Comparison of ENCODE assay signal across 8 cellular contexts in the genomic region with DNA sequence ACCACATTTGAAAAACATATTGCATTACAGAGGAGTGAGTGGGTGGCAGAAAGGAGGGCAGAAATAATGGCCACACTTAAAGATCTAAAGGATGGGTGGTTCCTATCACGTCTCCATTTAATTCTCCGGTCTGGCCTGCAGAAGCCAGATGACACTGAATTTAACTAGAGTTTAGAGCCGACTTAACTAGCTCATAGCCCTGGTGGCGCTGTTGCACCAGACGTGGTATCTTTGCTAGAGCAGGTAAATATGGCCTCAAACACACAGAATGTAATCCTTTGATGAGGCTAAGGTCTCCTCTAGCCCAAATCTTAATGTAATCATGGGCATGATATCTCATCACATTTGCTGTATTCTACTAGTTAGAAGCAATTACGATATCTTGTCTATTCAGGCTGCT. TPM values are rescaled to one million over a fixed set of nuclear protein-coding genes. Genes with fewer than 3 reads are reported as not detected.
DNase-seq lines count a peak whose midpoint lies in the region; ATAC-seq, FAIRE-seq and TF ChIP-seq lines count a peak whose summit lies in the region.

No MANE protein-coding gene starts in this region.

- no peaks in the 10 kb centered on the region for H3K4me1 ChIP-seq in GM12878 (ENCODE audit: control insufficient read depth, insufficient read depth, low read length)
- H3K4me1 ChIP-seq in HepG2 (ENCODE audit: insufficient read depth, low read length), result no peaks in the 10 kb centered on the region

- H3K4me3 ChIP-seq in GM12878, result no peak overlapping the region
- H3K4me3 ChIP-seq in HepG2 (replicated peaks in 1 of 3; ENCODE audit: insufficient read depth in 1 of 3, low read depth in 2 of 3, low read length in 3 of 3), result no peak overlapping the region

- SMC1A ChIA-PET in GM12878 (lab: Charles Lee; ENCODE audit: uncharacterized antibody, unreplicated experiment), result no interaction called here

- no peaks in the 10 kb centered on the region for H3K79me2 ChIP-seq in GM12878 (ENCODE audit: control insufficient read depth, insufficient read depth, low read length)
- H3K79me2 ChIP-seq in HepG2 (ENCODE audit: insufficient read depth, low read length), result no peaks in the 10 kb centered on the region

- FAIRE-seq in GM12878 (lab: Jason Lieb, UNC) (no peak), HepG2 (lab: Jason Lieb, UNC) (peak; percentile 92)

- H3K4me2 ChIP-seq in GM12878 (ENCODE audit: control insufficient read depth, insufficient read depth), result no peak overlapping the region
- no peak overlapping the region for H3K4me2 ChIP-seq in HepG2 (ENCODE audit: low read depth, low read length)

- POLR2A ChIA-PET in GM12878 (lab: Charles Lee), result no interaction called here
- POLR2A ChIA-PET in HepG2 (lab: Yijun Ruan, JAX), result no interaction called here

- intact Hi-C loops in GM12878 (cut with micrococcal nuclease; ENCODE audit: unreplicated experiment) (loop anchor here (2.0 to 10.0 kb wide), 2 partner anchors 212 to 456 kb away; a partner anchor contains a TSS), HepG2 (cut with micrococcal nuclease; ENCODE audit: unreplicated experiment) (loop anchor here (2.0 kb wide), 1 partner anchor 456 kb away; no protein-coding TSS in a partner anchor)

- CTCF ChIA-PET in GM12878 (lab: Yijun Ruan, JAX) (interaction anchor here (0.8 to 1.0 kb wide), 4 partner anchors 165 to 1044 kb away, joined by 3 to 7 read pairs (median 4); no protein-coding TSS in a partner anchor), HepG2 (lab: Yijun Ruan, JAX; ENCODE audit: low intra/inter-chr PET ratio, low total read pairs) (interaction anchor here (0.8 to 2.6 kb wide), 2 partner anchors 166 to 456 kb away, joined by 7 to 14 read pairs; no protein-coding TSS in a partner anchor)

- H3K27me3 ChIP-seq in GM12878 (replicated peaks in 1 of 2; ENCODE audit: control insufficient read depth in 2 of 2, insufficient read depth in 2 of 2, low read length in 1 of 2) (no peaks in the 10 kb centered on the region; a peak in 2 of 4 replicates), HepG2 (ENCODE audit: control insufficient read depth in 1 of 2, insufficient read depth in 2 of 2, low read length in 2 of 2) (peaks cover under 1 to 2% of the 10 kb centered on the region in 2 experiments; a peak in 2 of 5 replicates)

- H2AFZ ChIP-seq in GM12878 (ENCODE audit: control insufficient read depth, low read depth, low read length) (no peak overlapping the region), HepG2 (ENCODE audit: low read length) (no peak overlapping the region)

- RAD21 ChIA-PET in GM12878 (lab: Charles Lee; ENCODE audit: unreplicated experiment), result interaction anchor here (0.6 to 1.0 kb wide), 2 partner anchors 73 to 211 kb away, joined by 3 to 4 read pairs; no protein-coding TSS in a partner anchor

- WGBS in GM12878 (ENCODE audit: insufficient coverage, insufficient replicate concordance, low lambda C conversion rate, missing lambda C conversion rate), result 17% methylated on average over 6 of the region's 6 CpGs
- WGBS in HepG2 (ENCODE audit: low lambda C conversion rate), result 10% methylated on average over 6 of the region's 6 CpGs

- TF ChIP-seq CTCF in GM12878 (IDR thresholded peaks at IDR 0.05 in 2 of 3, conservative IDR thresholded peaks at IDR 0.05 in 1 of 3; ENCODE audit: control insufficient read depth in 2 of 3, extremely low read depth in 1 of 3, insufficient read depth in 1 of 3, low read depth in 3 of 3, low read length in 3 of 3) (peak; percentile 49 to 60 (median 55); a peak in 5 of 6 replicates), HepG2 (CRISPR knock-in tag; IDR thresholded peaks at IDR 0.05) (peak; percentile 82)

- no peaks in the 10 kb centered on the region for H4K20me1 ChIP-seq in GM12878 (ENCODE audit: control insufficient read depth, insufficient read depth)
- H4K20me1 ChIP-seq in HepG2 (ENCODE audit: insufficient read depth, low read length), result no peaks in the 10 kb centered on the region

- no peak for TF ChIP-seq EP300 in GM12878 (IDR thresholded peaks at IDR 0.05; ENCODE audit: borderline replicate concordance in 1 of 2, control insufficient read depth in 1 of 2, low read depth in 2 of 2, low read length in 2 of 2)
- no peak for TF ChIP-seq EP300 in HepG2 (IDR thresholded peaks at IDR 0.05; ENCODE audit: low read depth in 2 of 2, low read length in 2 of 2)
- TF ChIP-seq EP300 in HepG2 (CRISPR knock-in tag; IDR thresholded peaks at IDR 0.05; ENCODE audit: borderline replicate concordance), result no peak

- BruUV-seq in GM12878 (replicated peaks; lab: Mats Ljungman, UMichigan) (no TSS peak), HepG2 (replicated peaks; lab: Mats Ljungman, UMichigan) (no TSS peak)

- H3K27ac ChIP-seq in GM12878 (ENCODE audit: control insufficient read depth, insufficient read depth), result no peak overlapping the region
- H3K27ac ChIP-seq in HepG2 (ENCODE audit: extremely low read length, insufficient read depth, low read length), result no peak overlapping the region

- H3K36me3 ChIP-seq in GM12878 (ENCODE audit: control insufficient read depth in 2 of 2, insufficient read depth in 2 of 2, low read length in 1 of 2) (no peaks in the 10 kb centered on the region), HepG2 (replicated peaks in 1 of 2; ENCODE audit: control insufficient read depth in 1 of 2, insufficient read depth in 2 of 2, low read length in 2 of 2) (no peaks in the 10 kb centered on the region)

- DNase-seq in DMS53 treated with DMSO at 0.1 percent for 48 hours (lab: John Stamatoyannopoulos, UW; ENCODE audit: unreplicated experiment) (peak; percentile 83), KBM-7 (peak; percentile 58), RKO (ENCODE audit: low spot score) (peak; percentile 68), GM12878 (ENCODE audit: low read depth, low spot score) (no peak), HepG2 (ENCODE audit: low spot score) (peak; percentile 67)

- H3K9ac ChIP-seq in GM12878 (ENCODE audit: control insufficient read depth, insufficient read depth, low read length) (no peak overlapping the region), HepG2 (ENCODE audit: insufficient read depth, low read depth, low read length) (no peak overlapping the region)

- H3K9me3 ChIP-seq in GM12878 (replicated peaks; ENCODE audit: control insufficient read depth, insufficient read depth, low read length) (no peaks in the 10 kb centered on the region), HepG2 (ENCODE audit: low read length) (no peaks in the 10 kb centered on the region)

- TF ChIP-seq POLR2A in GM12878 (IDR thresholded peaks at IDR 0.05; ENCODE audit: low read depth, low read length) (no peak), HepG2 (IDR thresholded peaks at IDR 0.05; ENCODE audit: insufficient read depth in 1 of 2, low read depth in 2 of 2, low read length in 2 of 2) (no peak)

- in situ Hi-C loops in KBM-7 (cut with MboI; ENCODE audit: low pct_unique_long_range_greater_than_20kb, low sequenced_read_pairs) (no loop called here), GM12878 (cut with MboI) (loop anchor here (10.0 kb wide), 1 partner anchor 452 kb away; no protein-coding TSS in a partner anchor), HepG2 (cut with HindIII; ENCODE audit: extremely low pct_ligation_motif_present, low pct_unique_long_range_greater_than_20kb) (loop anchor here (25.0 kb wide), 1 partner anchor 254 kb away; no protein-coding TSS in a partner anchor)

- TF ChIP-seq RAD21 in GM12878 (IDR thresholded peaks at IDR 0.05; ENCODE audit: insufficient read depth, low read depth, low read length), result peak; percentile 73
- TF ChIP-seq RAD21 in HepG2 (CRISPR knock-in tag; IDR thresholded peaks at IDR 0.05), result peak; percentile 63

- ATAC-seq in GM12878, result peak; percentile 79
- ATAC-seq in HepG2, result peak; percentile 91
- no peak for ATAC-seq in HG02588 (IDR thresholded peaks at IDR 0.05; ENCODE audit: unreplicated experiment)
- ATAC-seq in GM19452 (IDR thresholded peaks at IDR 0.05; ENCODE audit: unreplicated experiment), result no peak
- ATAC-seq in HG03571 (IDR thresholded peaks at IDR 0.05; ENCODE audit: unreplicated experiment), result no peak

RNA-seq across cellular contexts. Expression of a gene that starts 51.5 kb away (rescaled TPM):
- total RNA-seq in GM12878 (2013; cell fraction: nucleolus; rRNA removed), result not detected in 2 replicates
- total RNA-seq in GM12878 (2014; rRNA removed), result not detected in 2 replicates
- total RNA-seq in GM12878 (2014; rRNA removed; fragmentation: Illumina TruSeq; extraction: Trizol), result not detected in 2 replicates
- total RNA-seq in GM12878 (2021), result not detected in 2 replicates
- not detected for polyA plus RNA-seq in GM12878 (2011; ENCODE audit: low read depth)
- polyA plus RNA-seq in GM12878 (2011; rRNA removed), result not detected in 2 replicates
- not detected in 2 replicates for polyA plus RNA-seq in GM12878 (2011; cell fraction: cytosol; rRNA removed)
- polyA plus RNA-seq in GM12878 (2011; cell fraction: nucleus; rRNA removed), result not detected in 2 replicates
- polyA plus RNA-seq in GM12878 (2012), result not detected in 2 replicates
- not detected in 2 replicates for polyA plus RNA-seq in GM12878 (2014; fragmentation: Illumina TruSeq; extraction: Trizol)
- polyA plus RNA-seq in GM12878 (2014; fragmentation: Nextera tagmentation; extraction: Ambion mirVana), result not detected
- polyA plus RNA-seq in GM12878 (2014; rRNA removed), result not detected in 2 replicates
- polyA plus RNA-seq in GM12878 (2016; fragmentation: Nextera tagmentation; extraction: Ambion mirVana), result under 1 TPM in 1 of 2 experiments, not detected in 1; 0.35 TPM
- not detected in 2 replicates for polyA minus RNA-seq in GM12878 (2011; rRNA and poly(A)+ RNA removed)
- 2.0 TPM in 1 of 2 replicates, not detected in the other for polyA minus RNA-seq in GM12878 (2011; cell fraction: cytosol; rRNA and poly(A)+ RNA removed)
- polyA minus RNA-seq in GM12878 (2011; cell fraction: nucleus; rRNA and poly(A)+ RNA removed), result 0.57 TPM in 1 of 2 replicates, not detected in the other
- not detected in 2 replicates for total RNA-seq in HepG2 (2016; rRNA removed; fragmentation: Illumina TruSeq; extraction: Trizol)
- not detected in 2 replicates for total RNA-seq in HepG2 (2016; cell fraction: cytosol; rRNA removed; fragmentation: Illumina TruSeq; extraction: Trizol; ENCODE audit: low read depth)
- not detected in 2 replicates for total RNA-seq in HepG2 (2016; cell fraction: insoluble cytoplasmic fraction; rRNA removed; fragmentation: Illumina TruSeq; extraction: Trizol)
- not detected in 2 replicates for total RNA-seq in HepG2 (2016; cell fraction: membrane; rRNA removed; fragmentation: Illumina TruSeq; extraction: Trizol)
- not detected in 2 replicates for total RNA-seq in HepG2 (2016; cell fraction: nucleus; rRNA removed; fragmentation: Illumina TruSeq; extraction: Trizol)
- polyA plus RNA-seq in HepG2 (2011; rRNA removed), result not detected in 2 replicates
- not detected in 2 replicates for polyA plus RNA-seq in HepG2 (2011; cell fraction: cytosol; rRNA removed)
- polyA plus RNA-seq in HepG2 (2011; cell fraction: nucleus; rRNA removed), result not detected in 2 replicates
- polyA plus RNA-seq in HepG2 (2012), result not detected in 2 replicates
- polyA plus RNA-seq in HepG2 (2016; cell fraction: cytosol; fragmentation: Illumina TruSeq; extraction: Trizol; ENCODE audit: low read depth), result not detected in 2 replicates
- polyA plus RNA-seq in HepG2 (2016; cell fraction: insoluble cytoplasmic fraction; fragmentation: Illumina TruSeq; extraction: Trizol; ENCODE audit: low read depth), result not detected in 2 replicates
- polyA plus RNA-seq in HepG2 (2016; cell fraction: membrane; fragmentation: Illumina TruSeq; extraction: Trizol; ENCODE audit: low read depth), result not detected in 2 replicates
- not detected in 2 replicates for polyA plus RNA-seq in HepG2 (2016; cell fraction: nucleus; fragmentation: Illumina TruSeq; extraction: Trizol; ENCODE audit: insufficient read depth, low read depth)
- polyA minus RNA-seq in HepG2 (2011; rRNA and poly(A)+ RNA removed; ENCODE audit: low replicate concordance), result 53.8 TPM in 1 of 2 replicates, not detected in the other
- polyA minus RNA-seq in HepG2 (2011; cell fraction: cytosol; rRNA and poly(A)+ RNA removed), result not detected in 2 replicates
- not detected in 2 replicates for polyA minus RNA-seq in HepG2 (2011; cell fraction: nucleus; rRNA and poly(A)+ RNA removed)

Comparison
In these comparisons a context has a peak if more than half of its experiments do, and no peak if none do; other contexts are left out.
1. ATAC-seq: peak in GM12878 (single experiment) and HepG2 (single experiment); none in HG02588 (single experiment), GM19452 (single experiment) and HG03571 (single experiment).